ENCODE assay signal across 8 cellular contexts in the genomic region with DNA sequence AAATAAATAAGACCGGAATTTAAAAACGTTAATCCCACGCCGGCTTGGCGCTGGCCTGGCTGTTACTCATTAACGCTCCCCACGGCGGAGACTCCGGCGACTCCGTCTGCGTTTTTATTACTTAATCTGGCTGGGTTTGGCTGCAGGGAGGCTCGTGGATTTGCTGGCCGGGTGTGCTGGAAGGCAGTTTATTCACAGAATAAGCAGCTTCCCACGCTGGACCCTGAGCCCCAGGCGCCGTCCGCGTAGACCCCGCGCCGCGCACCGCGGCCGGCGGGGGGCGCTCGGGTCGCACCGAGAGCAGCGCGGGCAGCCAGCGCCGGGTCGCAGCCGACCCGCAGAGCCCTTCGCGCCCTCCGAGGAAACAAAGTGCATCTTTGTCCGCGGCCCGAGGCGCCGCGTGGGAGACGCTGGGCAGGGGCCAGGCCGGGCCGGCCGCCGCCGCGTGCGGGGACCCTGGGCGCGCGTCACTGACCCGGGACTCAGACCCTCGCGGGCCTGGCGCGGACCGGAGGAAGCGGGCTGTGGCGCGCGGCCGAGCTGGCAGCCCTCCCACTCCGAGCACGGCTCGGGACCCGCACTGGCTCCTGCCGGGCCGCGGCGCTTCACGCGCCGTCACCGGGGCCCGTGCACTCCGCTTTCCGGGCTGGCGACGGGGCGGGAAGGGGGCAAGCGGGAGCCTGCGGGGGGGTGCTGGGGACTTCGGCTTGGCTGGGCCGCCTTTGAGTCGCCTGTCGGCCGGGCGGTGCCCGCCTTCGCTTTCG. TPM values are rescaled to one million over a fixed set of nuclear protein-coding genes. Genes with fewer than 3 reads are reported as not detected.
DNase-seq lines count a peak whose midpoint lies in the region; ATAC-seq and TF ChIP-seq lines count a peak whose summit lies in the region.

No MANE protein-coding gene starts in this region.

- no peaks in the 10 kb centered on the region for H3K36me3 Mint-ChIP-seq in naive thymus-derived CD4-positive, alpha-beta T cell
- no peaks in the 10 kb centered on the region for H3K36me3 Mint-ChIP-seq in stimulated activated naive B cell treated with anti-CD40 and anti-IgM and Interleukin-4, amounts not matched to agents 10 μg/mL and 1 μg/mL and 100 μg/mL, for 72 hours

- H3K79me2 ChIP-seq in OCI-LY1 (ENCODE audit: insufficient read depth, low read length) (no peaks in the 10 kb centered on the region), fibroblast of lung (ENCODE audit: control insufficient read depth, insufficient read depth, low read length) (peaks cover 39% of the 10 kb centered on the region)

- H2AFZ ChIP-seq in OCI-LY1 (ENCODE audit: low read length) (no peak overlapping the region), fibroblast of lung (ENCODE audit: low read length) (no peak overlapping the region)

- POLR2A ChIA-PET in BJ (lab: Charles Lee): interaction anchor here (0.5 to 0.9 kb wide), 2 partner anchors 95 to 519 kb away, joined by 3 to 16 read pairs; a partner anchor contains a TSS
- POLR2A ChIA-PET in naive thymus-derived CD4-positive, alpha-beta T cell (lab: Charles Lee): interaction anchor here (0.5 to 7.3 kb wide), 17 partner anchors 31 to 666 kb away, joined by 3 to 65 read pairs (median 3); a partner anchor contains a TSS

- H4K20me1 ChIP-seq in OCI-LY1 (ENCODE audit: insufficient read depth, low read length): no peaks in the 10 kb centered on the region
- H4K20me1 ChIP-seq in fibroblast of lung (ENCODE audit: control insufficient read depth, extremely low read depth, insufficient read depth, low read length): no peaks in the 10 kb centered on the region

- H3K27me3 ChIP-seq in BJ (ENCODE audit: control insufficient read depth, insufficient read depth, low read length): no peaks in the 10 kb centered on the region
- peaks cover 4% of the 10 kb centered on the region; the same call in 1 of the 2 replicates for H3K27me3 ChIP-seq in OCI-LY1 (ENCODE audit: insufficient read depth, low read length)
- no peaks in the 10 kb centered on the region for H3K27me3 ChIP-seq in fibroblast of lung (ENCODE audit: control insufficient read depth, insufficient read depth, low read length)
- H3K27me3 ChIP-seq in naive thymus-derived CD4-positive, alpha-beta T cell (ENCODE audit: control insufficient read depth in 2 of 2, insufficient read depth in 2 of 2, low read length in 2 of 2): no peaks in the 10 kb centered on the region

- no peak overlapping the region for H3K27ac ChIP-seq in OCI-LY1 (ENCODE audit: low read depth, low read length, poor library complexity, severe bottlenecking)
- peak overlapping the region; percentile 74 for H3K27ac ChIP-seq in fibroblast of lung (ENCODE audit: insufficient read depth, low read length)
- peak overlapping the region; percentile 89 for H3K27ac ChIP-seq in naive thymus-derived CD4-positive, alpha-beta T cell (ENCODE audit: low read depth, low read length)

- peak overlapping the region; percentile 85 to 98 (median 95) for H3K4me3 Mint-ChIP-seq in naive thymus-derived CD4-positive, alpha-beta T cell
- H3K4me3 Mint-ChIP-seq in stimulated activated naive B cell treated with anti-CD40 and anti-IgM and Interleukin-4, amounts not matched to agents 10 μg/mL and 1 μg/mL and 100 μg/mL, for 72 hours: peak overlapping the region; percentile 90 to 97

- CTCF ChIA-PET in BJ (lab: Yijun Ruan, JAX): interaction anchor here (0.6 to 5.9 kb wide), 56 partner anchors 8 to 715 kb away, joined by 3 to 65 read pairs (median 4); a partner anchor contains a TSS
- CTCF ChIA-PET in naive thymus-derived CD4-positive, alpha-beta T cell (lab: Charles Lee): interaction anchor here (0.6 to 2.7 kb wide), 31 partner anchors 8 to 658 kb away, joined by 3 to 36 read pairs (median 4); a partner anchor contains a TSS

- H3F3A ChIP-seq in OCI-LY1 (ENCODE audit: insufficient read depth, low read length): no peaks in the 10 kb centered on the region

- no peaks in the 10 kb centered on the region for H3K9me3 ChIP-seq in OCI-LY1 (ENCODE audit: low read length)
- H3K9me3 ChIP-seq in fibroblast of lung (ENCODE audit: control insufficient read depth, insufficient read depth, low read depth, low read length): no peaks in the 10 kb centered on the region
- no peaks in the 10 kb centered on the region for H3K9me3 ChIP-seq in naive thymus-derived CD4-positive, alpha-beta T cell (ENCODE audit: control insufficient read depth in 2 of 3, low read length in 3 of 3)

- H3K27ac Mint-ChIP-seq in naive thymus-derived CD4-positive, alpha-beta T cell: peak overlapping the region; percentile 85 to 99 (median 95)
- peak overlapping the region; percentile 98 for H3K27ac Mint-ChIP-seq in stimulated activated naive B cell treated with anti-CD40 and anti-IgM and Interleukin-4, amounts not matched to agents 10 μg/mL and 1 μg/mL and 100 μg/mL, for 72 hours

- DNase-seq in BJ (ENCODE audit: low read depth): no peak
- DNase-seq in activated T-helper 1 cell treated with anti-CD3 and anti-CD28 coated beads, Interleukin-2, amount 50 U/mL, for 16 hours (ENCODE audit: low read depth in 1 of 2, low spot score in 1 of 2): peak; percentile 28 to 64
- peak; percentile 57 to 60 for DNase-seq in fibroblast of lung (ENCODE audit: low read depth in 2 of 2)
- peak; percentile 49 to 84 (median 74) for DNase-seq in naive thymus-derived CD4-positive, alpha-beta T cell
- DNase-seq in stimulated activated naive B cell treated with anti-CD40 and anti-IgM and Interleukin-4, amounts not matched to agents 10 μg/mL and 1 μg/mL and 100 μg/mL, for 72 hours: peak; percentile 74

- H3K4me1 Mint-ChIP-seq in naive thymus-derived CD4-positive, alpha-beta T cell: peaks cover 35 to 43% (median 39%) of the 10 kb centered on the region in 7 donors
- H3K4me1 Mint-ChIP-seq in stimulated activated naive B cell treated with anti-CD40 and anti-IgM and Interleukin-4, amounts not matched to agents 10 μg/mL and 1 μg/mL and 100 μg/mL, for 72 hours: peaks cover 24 to 41% of the 10 kb centered on the region in 2 donors

- peak overlapping the region; percentile 74 for H3K9ac ChIP-seq in OCI-LY1 (ENCODE audit: low read length)
- peak overlapping the region; percentile 81 for H3K9ac ChIP-seq in fibroblast of lung (ENCODE audit: insufficient read depth, low read length)

- peak; percentile 41 for ATAC-seq in GM18873 (IDR thresholded peaks at IDR 0.05; ENCODE audit: low FRiP score, unreplicated experiment)
- ATAC-seq in HG03108 (IDR thresholded peaks at IDR 0.05; ENCODE audit: unreplicated experiment): peak; percentile 43
- ATAC-seq in naive thymus-derived CD4-positive, alpha-beta T cell: peak; percentile 68
- peak; percentile 66 to 73 for ATAC-seq in stimulated activated naive B cell treated with anti-CD40 and anti-IgM and Interleukin-4, amounts not matched to agents 10 μg/mL and 1 μg/mL and 100 μg/mL, for 72 hours (replicated peaks)

- peak overlapping the region; percentile 58 for H3K4me3 ChIP-seq in BJ (ENCODE audit: low read depth, low read length)
- peak overlapping the region; percentile 67 for H3K4me3 ChIP-seq in OCI-LY1 (ENCODE audit: low read depth, low read length, poor library complexity, severe bottlenecking)
- H3K4me3 ChIP-seq in fibroblast of lung (replicated peaks in 1 of 4; ENCODE audit: control extremely low read depth in 1 of 4, insufficient read depth in 1 of 4, low read depth in 3 of 4, low read length in 4 of 4): peak overlapping the region; percentile 14 to 62 (median 46)
- H3K4me3 ChIP-seq in naive thymus-derived CD4-positive, alpha-beta T cell (ENCODE audit: low read length): peak overlapping the region; percentile 57

- intact Hi-C loops in naive thymus-derived CD4-positive, alpha-beta T cell (cut with micrococcal nuclease): loop anchor here (1.0 to 10.0 kb wide), 19 partner anchors 28 to 667 kb away; a partner anchor contains a TSS

- H3K36me3 ChIP-seq in BJ (ENCODE audit: control insufficient read depth, insufficient read depth, low read length) (no peaks in the 10 kb centered on the region), OCI-LY1 (ENCODE audit: insufficient read depth, low read length) (no peaks in the 10 kb centered on the region), fibroblast of lung (ENCODE audit: control insufficient read depth, insufficient read depth, low read length) (no peaks in the 10 kb centered on the region)
- no peaks in the 10 kb centered on the region for H3K36me3 ChIP-seq in naive thymus-derived CD4-positive, alpha-beta T cell (ENCODE audit: control insufficient read depth in 2 of 3, insufficient read depth in 3 of 3, low read length in 3 of 3)

- H3K9me3 Mint-ChIP-seq in naive thymus-derived CD4-positive, alpha-beta T cell: no peaks in the 10 kb centered on the region
- H3K9me3 Mint-ChIP-seq in stimulated activated naive B cell treated with anti-CD40 and anti-IgM and Interleukin-4, amounts not matched to agents 10 μg/mL and 1 μg/mL and 100 μg/mL, for 72 hours: no peaks in the 10 kb centered on the region

- H3K4me2 ChIP-seq in OCI-LY1 (ENCODE audit: low read length) (peak overlapping the region; percentile 63), fibroblast of lung (ENCODE audit: extremely low read depth, insufficient read depth, low read length) (peak overlapping the region; percentile 62)

- H3K27me3 Mint-ChIP-seq in naive thymus-derived CD4-positive, alpha-beta T cell: no peaks in the 10 kb centered on the region
- no peaks in the 10 kb centered on the region for H3K27me3 Mint-ChIP-seq in stimulated activated naive B cell treated with anti-CD40 and anti-IgM and Interleukin-4, amounts not matched to agents 10 μg/mL and 1 μg/mL and 100 μg/mL, for 72 hours

- TF ChIP-seq CTCF in BJ (IDR thresholded peaks at IDR 0.05; ENCODE audit: insufficient read depth, low read depth, low read length) (peak; percentile 36), OCI-LY1 (IDR thresholded peaks at IDR 0.05; ENCODE audit: low read length) (peak; percentile 61), fibroblast of lung (conservative IDR thresholded peaks at IDR 0.05 in 1 of 2, IDR thresholded peaks at IDR 0.05 in 1 of 2; ENCODE audit: low read depth in 1 of 2, low read length in 2 of 2) (peak in 1 of 2 donors; percentile 30)

- H3K4me1 ChIP-seq in OCI-LY1 (ENCODE audit: insufficient read depth, low read length, severe bottlenecking) (peaks cover 29% of the 10 kb centered on the region), fibroblast of lung (ENCODE audit: control insufficient read depth, extremely low read depth, insufficient read depth, low read length) (peaks cover 19% of the 10 kb centered on the region)
- H3K4me1 ChIP-seq in naive thymus-derived CD4-positive, alpha-beta T cell (ENCODE audit: control insufficient read depth in 2 of 2, insufficient read depth in 2 of 2, low read length in 2 of 2): peaks cover 19 to 30% of the 10 kb centered on the region in 2 donors

- H3K9me2 ChIP-seq in OCI-LY1 (ENCODE audit: low read depth, low read length): no peaks in the 10 kb centered on the region

RNA-seq across cellular contexts. Expression of a gene that starts 0.6 kb away (rescaled TPM):
- polyA plus RNA-seq in BJ (2011; rRNA removed) (14.7 and 20.8 TPM in 2 replicates), fibroblast of lung (26.9 and 90.3 TPM in 2 replicates)
- polyA minus RNA-seq in BJ (2011; rRNA and poly(A)+ RNA removed): 7.6 and 8.3 TPM in 2 replicates
- total RNA-seq in fibroblast of lung: 19.0 and 24.1 TPM in 2 replicates
- polyA plus RNA-seq in fibroblast of lung (2012): 30.0 and 94.7 TPM in 2 replicates
- 28.8 and 64.8 TPM in 2 replicates for polyA minus RNA-seq in fibroblast of lung (ENCODE audit: low replicate concordance)
- 10 to 100 TPM; 20.3 to 45.2 (median 34.2) TPM for total RNA-seq in naive thymus-derived CD4-positive, alpha-beta T cell
- polyA plus RNA-seq in naive thymus-derived CD4-positive, alpha-beta T cell: 10 to 100 TPM; 16.4 to 30.3 TPM

RNA-seq across cellular contexts. Expression of a gene that starts 28.2 kb away (rescaled TPM):
- 280 and 336 TPM in 2 replicates for polyA plus RNA-seq in BJ (2011; rRNA removed)
- 57.8 and 109 TPM in 2 replicates for polyA minus RNA-seq in BJ (2011; rRNA and poly(A)+ RNA removed)
- total RNA-seq in fibroblast of lung: 144 and 287 TPM in 2 replicates
- polyA plus RNA-seq in fibroblast of lung: 303 and 333 TPM in 2 replicates
- 166 and 194 TPM in 2 replicates for polyA plus RNA-seq in fibroblast of lung (2012)
- polyA minus RNA-seq in fibroblast of lung (ENCODE audit: low replicate concordance): 141 and 268 TPM in 2 replicates
- 100 to 1,000 TPM in 1 of 5 experiments, 10 to 100 TPM in 4; 11.7 to 120 (median 35.4) TPM for total RNA-seq in naive thymus-derived CD4-positive, alpha-beta T cell
- polyA plus RNA-seq in naive thymus-derived CD4-positive, alpha-beta T cell: 10 to 100 TPM; 70.7 to 87.5 TPM

RNA-seq across cellular contexts. Expression of a gene that starts 41.3 kb away (rescaled TPM):
- polyA plus RNA-seq in BJ (2011; rRNA removed) (9.6 and 15.8 TPM in 2 replicates), fibroblast of lung (10.3 and 18.1 TPM in 2 replicates)
- polyA minus RNA-seq in BJ (2011; rRNA and poly(A)+ RNA removed): 5.4 and 5.9 TPM in 2 replicates
- 17.7 TPM in 2 replicates for total RNA-seq in fibroblast of lung
- polyA plus RNA-seq in fibroblast of lung (2012): 8.6 and 15.0 TPM in 2 replicates
- polyA minus RNA-seq in fibroblast of lung (ENCODE audit: low replicate concordance): 1.8 and 4.2 TPM in 2 replicates
- total RNA-seq in naive thymus-derived CD4-positive, alpha-beta T cell: 10 to 100 TPM; 11.8 to 28.1 (median 23.1) TPM
- polyA plus RNA-seq in naive thymus-derived CD4-positive, alpha-beta T cell: 10 to 100 TPM; 19.1 to 27.1 TPM
